In genomic region chr3:30657914-30658313, GRCh38 we compare ENCODE assay signal across 9 cellular contexts. TPM values are rescaled to one million over a fixed set of nuclear protein-coding genes. Genes with fewer than 3 reads are reported as not detected.
DNase-seq lines count a peak whose midpoint lies in the region; ATAC-seq, FAIRE-seq and TF ChIP-seq lines count a peak whose summit lies in the region.
"Had no signal": no experiment of that assay in that cellular context is flagged by ENCODE, and none has a peak within 500 bp of the region (broad histone marks: within the 10 kb centered on the region; RNA-seq: fewer than 3 reads in every experiment).

No MANE protein-coding gene starts in this region.

- no peak for FAIRE-seq in endothelial cell of umbilical vein (lab: Jason Lieb, UNC)
- FAIRE-seq: colon had no signal

- no peaks in the 10 kb centered on the region for H3K9me3 ChIP-seq in CD4-positive, alpha-beta T cell (ENCODE audit: control insufficient read depth, low read length)
- H3K9me3 ChIP-seq in endothelial cell of umbilical vein (replicated peaks; ENCODE audit: control insufficient read depth, insufficient read depth, low read length): no peaks in the 10 kb centered on the region

- peak overlapping the region; percentile 88 for H3K4me3 Mint-ChIP-seq in CD4-positive, alpha-beta T cell
- H3K4me3 Mint-ChIP-seq in stimulated activated memory B cell treated with anti-CD40 and anti-IgM and Interleukin-4, amounts not matched to agents 10 μg/mL and 1 μg/mL and 100 μg/mL, for 72 hours: peak overlapping the region; percentile 46

- peaks cover 97% of the 10 kb centered on the region for H3K4me1 ChIP-seq in endothelial cell of umbilical vein (ENCODE audit: control insufficient read depth, extremely low read depth, insufficient read depth, low read length)

- H3K9me1 ChIP-seq in endothelial cell of umbilical vein (replicated peaks; ENCODE audit: control insufficient read depth, extremely low read depth, insufficient read depth, low read length): no peaks in the 10 kb centered on the region

- no peaks in the 10 kb centered on the region for H3K9me3 Mint-ChIP-seq in CD4-positive, alpha-beta T cell
- H3K9me3 Mint-ChIP-seq in stimulated activated memory B cell treated with anti-CD40 and anti-IgM and Interleukin-4, amounts not matched to agents 10 μg/mL and 1 μg/mL and 100 μg/mL, for 72 hours: no peaks in the 10 kb centered on the region

- peak overlapping the region; percentile 74 for H3K4me2 ChIP-seq in endothelial cell of umbilical vein (ENCODE audit: insufficient read depth, low read length)

- H2AFZ ChIP-seq in endothelial cell of umbilical vein (ENCODE audit: low read depth, low read length): no peak overlapping the region

- peak; percentile 40 for ATAC-seq in CD4-positive, alpha-beta T cell (ENCODE audit: poor library complexity)
- ATAC-seq in GM21717 (IDR thresholded peaks at IDR 0.05; ENCODE audit: unreplicated experiment): peak; percentile 30
- ATAC-seq in stimulated activated memory B cell treated with anti-CD40 and anti-IgM and Interleukin-4, amounts not matched to agents 10 μg/mL and 1 μg/mL and 100 μg/mL, for 72 hours: peak; percentile 55

- TF ChIP-seq POLR2A in endothelial cell of umbilical vein (IDR thresholded peaks at IDR 0.05; ENCODE audit: low read depth, low read length): no peak

- peak in 3 of 10 experiments; percentile 24 to 53 (median 36) for DNase-seq in CD4-positive, alpha-beta T cell
- peak; percentile 39 for DNase-seq in M059J (ENCODE audit: low read depth)
- no peak for DNase-seq in endothelial cell of umbilical vein (ENCODE audit: low read depth, low spot score)
- no peak for DNase-seq in NCI-H524 treated with DMSO at 0.1 percent for 48 hours (lab: John Stamatoyannopoulos, UW)
- no peak for DNase-seq in NCI-H2107 (lab: John Stamatoyannopoulos, UW)
- DNase-seq in NCI-H1105 (lab: John Stamatoyannopoulos, UW): no peak

- peaks cover 69% of the 10 kb centered on the region for H3K79me2 ChIP-seq in endothelial cell of umbilical vein (ENCODE audit: control insufficient read depth, insufficient read depth, low read length)

- BruUV-seq in endothelial cell of umbilical vein (replicated peaks; lab: Mats Ljungman, UMichigan): no TSS peak

- H3K4me1 Mint-ChIP-seq in CD4-positive, alpha-beta T cell (ENCODE audit: low read depth): peaks cover 93% of the 10 kb centered on the region
- H3K4me1 Mint-ChIP-seq in stimulated activated memory B cell treated with anti-CD40 and anti-IgM and Interleukin-4, amounts not matched to agents 10 μg/mL and 1 μg/mL and 100 μg/mL, for 72 hours: peaks cover 81% of the 10 kb centered on the region

- no peak overlapping the region for H3K4me3 ChIP-seq in endothelial cell of umbilical vein (replicated peaks in 1 of 3; ENCODE audit: insufficient read depth in 1 of 3, low read depth in 1 of 3, low read length in 3 of 3)

- CTCF ChIA-PET in CD4-positive, alpha-beta T cell (lab: Charles Lee): interaction anchor here (1.0 to 2.9 kb wide), 9 partner anchors 9 to 339 kb away, joined by 3 to 13 read pairs (median 4); partner anchors contain the start of gene TGFBR2
- CTCF ChIA-PET in endothelial cell of umbilical vein (lab: Charles Lee): interaction anchor here (0.9 to 3.1 kb wide), 9 partner anchors 24 to 616 kb away, joined by 3 to 18 read pairs (median 8); no protein-coding TSS in a partner anchor

- POLR2A ChIA-PET in CD4-positive, alpha-beta T cell (lab: Charles Lee): interaction anchor here (0.8 to 10.0 kb wide), 20 partner anchors 8 to 459 kb away, joined by 3 to 297 read pairs (median 8); partner anchors contain the start of gene TGFBR2
- POLR2A ChIA-PET in endothelial cell of umbilical vein (lab: Charles Lee): interaction anchor here (0.9 to 1.3 kb wide), 5 partner anchors 24 to 113 kb away, joined by 3 to 7 read pairs (median 4); no protein-coding TSS in a partner anchor

- H3K36me3 Mint-ChIP-seq in CD4-positive, alpha-beta T cell (ENCODE audit: low read depth): peaks cover 93% of the 10 kb centered on the region
- peaks cover 75% of the 10 kb centered on the region for H3K36me3 Mint-ChIP-seq in stimulated activated memory B cell treated with anti-CD40 and anti-IgM and Interleukin-4, amounts not matched to agents 10 μg/mL and 1 μg/mL and 100 μg/mL, for 72 hours

- H4K20me1 ChIP-seq in endothelial cell of umbilical vein (replicated peaks; ENCODE audit: control insufficient read depth, extremely low read depth, insufficient read depth, low read length): no peaks in the 10 kb centered on the region

- H3K36me3 ChIP-seq in endothelial cell of umbilical vein (ENCODE audit: control insufficient read depth in 2 of 2, extremely low read depth in 1 of 2, insufficient read depth in 2 of 2, low read length in 2 of 2): peaks cover 19 to 65% of the 10 kb centered on the region in 2 experiments

- no peaks in the 10 kb centered on the region for H3K27me3 Mint-ChIP-seq in CD4-positive, alpha-beta T cell
- no peaks in the 10 kb centered on the region for H3K27me3 Mint-ChIP-seq in stimulated activated memory B cell treated with anti-CD40 and anti-IgM and Interleukin-4, amounts not matched to agents 10 μg/mL and 1 μg/mL and 100 μg/mL, for 72 hours

- H3K9ac ChIP-seq in endothelial cell of umbilical vein (replicated peaks; ENCODE audit: extremely low read depth, insufficient read depth, low read length): peak overlapping the region; percentile 87

- H3K27ac ChIP-seq in CD4-positive, alpha-beta T cell (ENCODE audit: low read depth, low read length): peak overlapping the region; percentile 96
- H3K27ac ChIP-seq in endothelial cell of umbilical vein (ENCODE audit: insufficient read depth, low read depth, low read length): peak overlapping the region; percentile 98

- intact Hi-C loops in CD4-positive, alpha-beta T cell (cut with DNase I, micrococcal nuclease): loop anchor here in 1 of 2 experiments (1.0 to 10.0 kb wide), 6 partner anchors 9 to 1767 kb away; no protein-coding TSS in a partner anchor
- intact Hi-C loops in endothelial cell of umbilical vein (cut with micrococcal nuclease): loop anchor here (1.0 kb wide), 1 partner anchor 114 kb away; no protein-coding TSS in a partner anchor

- peak overlapping the region; percentile 96 for H3K27ac Mint-ChIP-seq in CD4-positive, alpha-beta T cell
- H3K27ac Mint-ChIP-seq in stimulated activated memory B cell treated with anti-CD40 and anti-IgM and Interleukin-4, amounts not matched to agents 10 μg/mL and 1 μg/mL and 100 μg/mL, for 72 hours: peak overlapping the region; percentile 85

- TF ChIP-seq CTCF in CD4-positive, alpha-beta T cell (IDR thresholded peaks at IDR 0.05): no peak
- no peak for TF ChIP-seq CTCF in endothelial cell of umbilical vein (IDR thresholded peaks at IDR 0.05; ENCODE audit: extremely low read depth in 1 of 2, insufficient read depth in 1 of 2, low read depth in 1 of 2, low read length in 2 of 2)

- dilution Hi-C loops in endothelial cell of umbilical vein (cut with MboI; ENCODE audit: extremely low pct_ligation_motif_present, low sequenced_read_pairs): no loop called here

- H3K27me3 ChIP-seq in CD4-positive, alpha-beta T cell (ENCODE audit: control insufficient read depth, insufficient read depth, low read length): no peaks in the 10 kb centered on the region
- no peaks in the 10 kb centered on the region for H3K27me3 ChIP-seq in endothelial cell of umbilical vein (ENCODE audit: control insufficient read depth in 2 of 2, insufficient read depth in 2 of 2, low read length in 2 of 2)

TF ChIP-seq in endothelial cell of umbilical vein, 7 proteins besides CTCF, POLR2A, EP300 and RAD21:
- no peak for TF ChIP-seq GATA2 (IDR thresholded peaks at IDR 0.05; ENCODE audit: insufficient read depth, insufficient read length, low read depth, low read length)
- TF ChIP-seq JUN (IDR thresholded peaks at IDR 0.05; ENCODE audit: borderline replicate concordance, insufficient read depth, insufficient read length, low read depth): no peak
- no peak for TF ChIP-seq EZH2 (IDR thresholded peaks at IDR 0.05; ENCODE audit: borderline replicate concordance, low read depth, low read length, severe bottlenecking)
- no peak for TF ChIP-seq MAX (IDR thresholded peaks at IDR 0.05; ENCODE audit: insufficient read depth, insufficient read length)
- TF ChIP-seq MYC (IDR thresholded peaks at IDR 0.05; ENCODE audit: low read depth, low read length): no peak
- TF ChIP-seq FOS (IDR thresholded peaks at IDR 0.05; ENCODE audit: borderline replicate concordance, insufficient read depth, low read length): no peak
- no peak for TF ChIP-seq POLR2AphosphoS5 (IDR thresholded peaks at IDR 0.05; ENCODE audit: insufficient read depth, low read depth, low read length)

RNA-seq across cellular contexts. Expression of gene TGFBR2, which starts 51.5 kb away (rescaled TPM):
- total RNA-seq in CD4-positive, alpha-beta T cell: 100 to 1,000 TPM; 203 to 205 TPM
- total RNA-seq in M059J (2014; rRNA removed; shearing (Covaris generic)): 21.2 and 27.1 TPM in 2 replicates
- 250 and 259 TPM in 2 replicates for total RNA-seq in endothelial cell of umbilical vein
- polyA plus RNA-seq in endothelial cell of umbilical vein: 203 and 227 TPM in 2 replicates
- 180 and 183 TPM in 2 replicates for polyA plus RNA-seq in endothelial cell of umbilical vein (2011; cell fraction: cytosol; rRNA removed)
- polyA plus RNA-seq in endothelial cell of umbilical vein (2011; cell fraction: nucleus; rRNA removed): 156 and 180 TPM in 2 replicates
- polyA plus RNA-seq in endothelial cell of umbilical vein (2012): 157 and 193 TPM in 2 replicates
- polyA minus RNA-seq in endothelial cell of umbilical vein: 448 and 461 TPM in 2 replicates
- polyA minus RNA-seq in endothelial cell of umbilical vein (2011; cell fraction: cytosol; rRNA and poly(A)+ RNA removed): 8.2 TPM
- 268 and 339 TPM in 2 replicates for polyA minus RNA-seq in endothelial cell of umbilical vein (2011; cell fraction: nucleus; rRNA and poly(A)+ RNA removed)
